ENCODE assay signal across 10 cellular contexts in genomic region chr3:165807937-165808336, GRCh38. TPM values are rescaled to one million over a fixed set of nuclear protein-coding genes. Genes with fewer than 3 reads are reported as not detected.
"Had no signal": no experiment of that assay in that cellular context is flagged by ENCODE, and none has a peak within 500 bp of the region (broad histone marks: within the 10 kb centered on the region; RNA-seq: fewer than 3 reads in every experiment).

No MANE protein-coding gene starts in this region.

RNA-seq across cellular contexts. Expression of gene BCHE, which starts 29.3 kb away (rescaled TPM):
- total RNA-seq: activated naive CD4-positive, alpha-beta T cell treated with anti-CD3 and anti-CD28 coated beads for 36 hours; activated naive CD4-positive, alpha-beta T cell treated with anti-CD3 and anti-CD28 coated beads, Interleukin-2, amount 50 U/mL, for 72 hours; activated naive CD8-positive, alpha-beta T cell treated with anti-CD3 and anti-CD28 coated beads for 36 hours; activated naive CD8-positive, alpha-beta T cell treated with anti-CD3 and anti-CD28 coated beads, Interleukin-2, amount 10 ng/mL, durations not matched to agents 7 days and 5 days; activated T-cell treated with anti-CD3 and anti-CD28 coated beads, Interleukin-2, amount 50 U/mL, for 4 hours; activated T-cell treated with anti-CD3 and anti-CD28 coated beads, Interleukin-2, amount 50 U/mL, for 72 hours; activated T-helper 1 cell treated with anti-CD3 and anti-CD28 coated beads, Interleukin-12 subunit alpha, Interleukin-12 subunit beta, Interleukin-2, Interleukin-4 antibody, amounts not matched to agents 30 ng/mL and 10 ng/mL and 1 ng/mL, durations not matched to agents 14 hours and 24 hours and 36 hours; activated T-helper 17 cell treated with anti-CD3 and anti-CD28 coated beads, Interleukin-2, amount 50 U/mL, for 72 hours; activated T-helper 2 cell treated with anti-CD3 and anti-CD28 coated beads, Interferon-gamma antibody, Interleukin-2, Interleukin-4, amounts not matched to agents 10 μg/mL and 5 μg/mL and 100 μg/mL, durations not matched to agents 14 hours and 24 hours and 36 hours; ascending aorta had no signal
